Comparison of ENCODE assay signal across 11 cellular contexts in the genomic region with DNA sequence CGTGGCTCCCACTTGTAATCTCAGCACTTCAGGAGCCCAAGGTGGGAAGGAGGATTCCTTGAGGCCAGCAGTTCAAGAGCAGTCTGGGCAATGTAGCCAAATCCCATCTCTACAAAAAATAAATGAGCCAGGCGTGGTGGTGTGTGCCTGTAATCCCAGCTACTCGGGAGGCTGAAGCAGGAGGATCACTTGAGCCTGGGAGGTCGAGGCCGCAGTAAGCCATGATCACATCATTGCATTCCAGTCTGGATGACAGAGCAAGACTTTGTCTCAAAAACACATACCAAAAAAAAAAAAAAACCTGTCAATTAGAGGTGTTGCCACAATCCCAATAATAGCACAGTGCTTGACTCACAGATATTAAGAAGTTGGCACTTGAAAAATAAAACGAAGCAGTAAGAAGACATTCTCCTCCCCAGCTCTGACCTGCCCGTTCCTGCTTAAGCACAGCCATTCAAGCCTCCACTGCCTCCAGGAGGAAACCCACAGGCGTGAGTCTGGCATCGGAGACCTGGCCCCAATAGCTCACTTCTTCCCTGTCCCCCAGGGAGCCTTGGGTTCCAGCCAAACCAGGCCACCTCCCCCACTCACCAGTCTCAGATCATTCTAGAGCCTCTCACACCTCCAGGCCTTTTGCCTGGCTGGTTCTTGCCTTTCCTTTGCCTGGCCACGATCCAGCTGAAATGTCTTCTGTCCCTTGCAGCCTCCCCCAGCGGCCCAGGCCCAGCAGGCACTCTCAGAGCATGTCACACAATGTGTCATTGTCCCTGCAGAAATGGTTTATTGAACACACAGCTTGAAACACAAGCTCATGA. TPM values are rescaled to one million over a fixed set of nuclear protein-coding genes. Genes with fewer than 3 reads are reported as not detected.
DNase-seq lines count a peak whose midpoint lies in the region; ATAC-seq and TF ChIP-seq lines count a peak whose summit lies in the region.
"Had no signal": no experiment of that assay in that cellular context is flagged by ENCODE, and none has a peak within 500 bp of the region (broad histone marks: within the 10 kb centered on the region; RNA-seq: fewer than 3 reads in every experiment).

No MANE protein-coding gene starts in this region.

- CTCF ChIA-PET in naive thymus-derived CD4-positive, alpha-beta T cell (lab: Charles Lee), result no interaction called here

- no peaks in the 10 kb centered on the region for H3K36me3 Mint-ChIP-seq in naive thymus-derived CD4-positive, alpha-beta T cell
- H3K36me3 Mint-ChIP-seq: CD4-positive, CD25-positive, alpha-beta regulatory T cell had no signal

- intact Hi-C loops in body of pancreas (cut with DNase I), result no loop called here
- intact Hi-C loops in naive thymus-derived CD4-positive, alpha-beta T cell (cut with micrococcal nuclease), result no loop called here

- no peaks in the 10 kb centered on the region for H3K4me1 ChIP-seq in body of pancreas
- H3K4me1 ChIP-seq in naive thymus-derived CD4-positive, alpha-beta T cell (ENCODE audit: control insufficient read depth in 2 of 2, insufficient read depth in 2 of 2, low read length in 2 of 2), result peaks cover 0 to 12% of the 10 kb centered on the region in 2 donors

- H3K9me3 Mint-ChIP-seq in naive thymus-derived CD4-positive, alpha-beta T cell, result no peaks in the 10 kb centered on the region
- H3K9me3 Mint-ChIP-seq: CD4-positive, CD25-positive, alpha-beta regulatory T cell had no signal

- ATAC-seq in body of pancreas (peak; percentile 70), GM18505 (IDR thresholded peaks at IDR 0.05; ENCODE audit: unreplicated experiment) (no peak), HG02571 (IDR thresholded peaks at IDR 0.05; ENCODE audit: unreplicated experiment) (no peak), HG03521 (IDR thresholded peaks at IDR 0.05; ENCODE audit: unreplicated experiment) (no peak)
- ATAC-seq in naive thymus-derived CD4-positive, alpha-beta T cell, result no peak

- peaks cover 9 to 22% (median 19%) of the 10 kb centered on the region in 7 donors for H3K4me1 Mint-ChIP-seq in naive thymus-derived CD4-positive, alpha-beta T cell

- DNase-seq in A172 (ENCODE audit: low spot score) (peak; percentile 53), NCI-H1048 (lab: John Stamatoyannopoulos, UW) (peak; percentile 51), body of pancreas (peak; percentile 44 to 69 (median 52)), left kidney (ENCODE audit: low read depth, low spot score) (peak; percentile 42)
- DNase-seq in naive thymus-derived CD4-positive, alpha-beta T cell, result no peak
- DNase-seq: CD4-positive, CD25-positive, alpha-beta regulatory T cell; SIG-M5 had no signal

- H3K4me3 ChIP-seq in body of pancreas, result no peak overlapping the region
- H3K4me3 ChIP-seq in naive thymus-derived CD4-positive, alpha-beta T cell (ENCODE audit: low read length), result no peak overlapping the region
- H3K4me3 ChIP-seq: coronary artery had no signal

- peak overlapping the region in 3 of 4 donors; percentile 17 to 77 (median 60) for H3K27ac ChIP-seq in body of pancreas
- H3K27ac ChIP-seq in naive thymus-derived CD4-positive, alpha-beta T cell (ENCODE audit: low read depth, low read length), result no peak overlapping the region
- H3K27ac ChIP-seq: coronary artery had no signal

- H3K27ac Mint-ChIP-seq in naive thymus-derived CD4-positive, alpha-beta T cell, result peak overlapping the region in 2 of 9 donors; percentile 28 to 41
- H3K27ac Mint-ChIP-seq: CD4-positive, CD25-positive, alpha-beta regulatory T cell had no signal

- no peaks in the 10 kb centered on the region for H3K9me3 ChIP-seq in body of pancreas
- no peaks in the 10 kb centered on the region for H3K9me3 ChIP-seq in naive thymus-derived CD4-positive, alpha-beta T cell (ENCODE audit: control insufficient read depth in 2 of 3, low read length in 3 of 3)

- POLR2A ChIA-PET in naive thymus-derived CD4-positive, alpha-beta T cell (lab: Charles Lee), result no interaction called here

- TF ChIP-seq CTCF in body of pancreas (IDR thresholded peaks at IDR 0.05), result no peak

- no peaks in the 10 kb centered on the region for H3K36me3 ChIP-seq in body of pancreas (replicated peaks in 1 of 2; ENCODE audit: insufficient read depth in 1 of 2, low read depth in 2 of 2)
- H3K36me3 ChIP-seq in naive thymus-derived CD4-positive, alpha-beta T cell (ENCODE audit: control insufficient read depth in 2 of 3, insufficient read depth in 3 of 3, low read length in 3 of 3), result no peaks in the 10 kb centered on the region

- no peak for TF ChIP-seq POLR2A in body of pancreas (IDR thresholded peaks at IDR 0.05)
- TF ChIP-seq POLR2A in GM18505 (IDR thresholded peaks at IDR 0.05; ENCODE audit: borderline replicate concordance, extremely low read depth, insufficient read depth, insufficient read length), result no peak

- H3K27me3 ChIP-seq in body of pancreas, result no peaks in the 10 kb centered on the region
- no peaks in the 10 kb centered on the region for H3K27me3 ChIP-seq in naive thymus-derived CD4-positive, alpha-beta T cell (ENCODE audit: control insufficient read depth in 2 of 2, insufficient read depth in 2 of 2, low read length in 2 of 2)

- peaks cover 0 to 4% (median 0%) of the 10 kb centered on the region in 5 donors for H3K27me3 Mint-ChIP-seq in naive thymus-derived CD4-positive, alpha-beta T cell
- H3K27me3 Mint-ChIP-seq: CD4-positive, CD25-positive, alpha-beta regulatory T cell had no signal

- 48 to 62% methylated on average over 4 to 11 of the region's 11 CpGs for WGBS in body of pancreas, 2 donors

- H3K4me3 Mint-ChIP-seq in naive thymus-derived CD4-positive, alpha-beta T cell, result no peak overlapping the region
- H3K4me3 Mint-ChIP-seq: CD4-positive, CD25-positive, alpha-beta regulatory T cell had no signal

RNA-seq across cellular contexts. Expression of gene GTF2I, which starts 45.3 kb away (rescaled TPM):
- total RNA-seq in A172 (2014; rRNA removed; shearing (Covaris generic)), result 178 and 188 TPM in 2 replicates
- 100 to 1,000 TPM in 1 of 2 donors, 10 to 100 TPM in 1; 96.2 to 117 TPM for total RNA-seq in body of pancreas
- 100 to 1,000 TPM; 135 to 177 (median 167) TPM for total RNA-seq in naive thymus-derived CD4-positive, alpha-beta T cell
- 10 to 100 TPM; 51.1 to 65.4 TPM for polyA plus RNA-seq in naive thymus-derived CD4-positive, alpha-beta T cell

Comparison
In these comparisons a context has a peak if more than half of its experiments do, and no peak if none do; other contexts are left out.
1. DNase-seq: peak in A172 (single experiment), NCI-H1048 (single experiment), body of pancreas (4 of 4) and left kidney (single experiment); none in naive thymus-derived CD4-positive, alpha-beta T cell (0 of 9).